10 cellular contexts compared by ENCODE assay signal in genomic region chr4:145808848-145809512, GRCh38.
A peak's percentile ranks its signal among the peaks of the same experiment; 100 is the strongest.
DNase-seq lines count a peak whose midpoint lies in the region; ATAC-seq and TF ChIP-seq lines count a peak whose summit lies in the region.
"Had no signal": no experiment of that assay in that cellular context is flagged by ENCODE, and none has a peak within 500 bp of the region (broad histone marks: within the 10 kb centered on the region; RNA-seq: fewer than 3 reads in every experiment).

No MANE protein-coding gene starts in this region.

- CTCF ChIA-PET in activated CD4-positive, alpha-beta memory T cell treated with anti-CD3 and anti-CD28 coated beads, Interleukin-2, amount 10 ng/mL, durations not matched to agents 7 days and 5 days (lab: Charles Lee) = no interaction called here
- CTCF ChIA-PET in CD8-positive, alpha-beta T cell (lab: Charles Lee) = no interaction called here

- peaks cover 8% of the 10 kb centered on the region for H3K9me3 ChIP-seq in psoas muscle
- H3K9me3 ChIP-seq in CD8-positive, alpha-beta T cell (ENCODE audit: low read length) = no peaks in the 10 kb centered on the region
- H3K9me3 ChIP-seq: pancreas, Peyer's patch had no signal

- H3K27me3 Mint-ChIP-seq in activated CD4-positive, alpha-beta T cell treated with anti-CD3 and anti-CD28 coated beads, Interleukin-2, amount 10 ng/mL, durations not matched to agents 24 days and 14 days = no peaks in the 10 kb centered on the region
- no peaks in the 10 kb centered on the region for H3K27me3 Mint-ChIP-seq in activated CD4-positive, alpha-beta memory T cell treated with anti-CD3 and anti-CD28 coated beads, Interleukin-2, amount 10 ng/mL, durations not matched to agents 7 days and 5 days
- H3K27me3 Mint-ChIP-seq in CD8-positive, alpha-beta T cell (ENCODE audit: low read depth) = no peaks in the 10 kb centered on the region

- H3K27me3 ChIP-seq in psoas muscle (ENCODE audit: insufficient read depth in 3 of 3, low read length in 2 of 3) = no peaks in the 10 kb centered on the region
- H3K27me3 ChIP-seq in CD8-positive, alpha-beta T cell (ENCODE audit: insufficient read depth, low read length) = no peaks in the 10 kb centered on the region
- H3K27me3 ChIP-seq: pancreas, Peyer's patch had no signal

- H3K4me1 Mint-ChIP-seq in activated CD4-positive, alpha-beta T cell treated with anti-CD3 and anti-CD28 coated beads, Interleukin-2, amount 10 ng/mL, durations not matched to agents 24 days and 14 days = peaks cover 45% of the 10 kb centered on the region
- H3K4me1 Mint-ChIP-seq in activated CD4-positive, alpha-beta memory T cell treated with anti-CD3 and anti-CD28 coated beads, Interleukin-2, amount 10 ng/mL, durations not matched to agents 7 days and 5 days = peaks cover 33% of the 10 kb centered on the region
- H3K4me1 Mint-ChIP-seq in CD8-positive, alpha-beta T cell (ENCODE audit: low read depth) = peaks cover 7% of the 10 kb centered on the region

- H3K27ac Mint-ChIP-seq in activated CD4-positive, alpha-beta T cell treated with anti-CD3 and anti-CD28 coated beads, Interleukin-2, amount 10 ng/mL, durations not matched to agents 24 days and 14 days = peak overlapping the region; percentile 95
- H3K27ac Mint-ChIP-seq in activated CD4-positive, alpha-beta memory T cell treated with anti-CD3 and anti-CD28 coated beads, Interleukin-2, amount 10 ng/mL, durations not matched to agents 7 days and 5 days = peak overlapping the region; percentile 50
- H3K27ac Mint-ChIP-seq in CD8-positive, alpha-beta T cell = no peak overlapping the region

- TF ChIP-seq CTCF in psoas muscle (IDR thresholded peaks at IDR 0.05) = no peak
- TF ChIP-seq CTCF in CD8-positive, alpha-beta T cell (IDR thresholded peaks at IDR 0.05) = no peak

- 79 to 90% (median 81%) methylated on average over 3 of the region's 3 CpGs for WGBS in psoas muscle, 3 donors

- intact Hi-C loops in activated CD4-positive, alpha-beta T cell treated with anti-CD3 and anti-CD28 coated beads, Interleukin-2, amount 10 ng/mL, durations not matched to agents 24 days and 14 days (cut with micrococcal nuclease) = loop anchor here (1.0 to 10.0 kb wide), 10 partner anchors 20 to 646 kb away; partner anchors contain the start of genes MMAA, SMAD1 and ZNF827
- intact Hi-C loops in psoas muscle (cut with DNase I) = loop anchor here in 1 of 2 donors (10.0 kb wide), 1 partner anchor 184 kb away; no protein-coding TSS in a partner anchor
- intact Hi-C loops in CD8-positive, alpha-beta T cell (cut with DNase I, micrococcal nuclease) = no loop called here

- peaks cover 62% of the 10 kb centered on the region for H3K36me3 Mint-ChIP-seq in activated CD4-positive, alpha-beta T cell treated with anti-CD3 and anti-CD28 coated beads, Interleukin-2, amount 10 ng/mL, durations not matched to agents 24 days and 14 days (ENCODE audit: low read depth)
- peaks cover 42% of the 10 kb centered on the region for H3K36me3 Mint-ChIP-seq in activated CD4-positive, alpha-beta memory T cell treated with anti-CD3 and anti-CD28 coated beads, Interleukin-2, amount 10 ng/mL, durations not matched to agents 7 days and 5 days (ENCODE audit: low read depth)
- H3K36me3 Mint-ChIP-seq in CD8-positive, alpha-beta T cell = peaks cover 62% of the 10 kb centered on the region

- no peak for DNase-seq in activated CD4-positive, alpha-beta T cell treated with anti-CD3 and anti-CD28 coated beads, Interleukin-2, amount 10 ng/mL, durations not matched to agents 24 days and 14 days
- DNase-seq in activated CD4-positive, alpha-beta T cell treated with anti-CD3 and anti-CD28 coated beads for 4 hours = no peak
- no peak for DNase-seq in activated CD4-positive, alpha-beta memory T cell treated with anti-CD3 and anti-CD28 coated beads, Interleukin-2, amount 10 ng/mL, durations not matched to agents 7 days and 5 days
- DNase-seq in psoas muscle (no peak), NCI-H1436 (lab: John Stamatoyannopoulos, UW) (no peak)
- no peak for DNase-seq in CD8-positive, alpha-beta T cell
- no peak for DNase-seq in stimulated activated CD4-positive, alpha-beta T cell treated with anti-CD3 and anti-CD28 coated beads, Interleukin-2, amount 100 ng/mL, for 48 hours

- H3K4me3 ChIP-seq in psoas muscle = no peak overlapping the region
- H3K4me3 ChIP-seq in CD8-positive, alpha-beta T cell (ENCODE audit: low read depth, low read length) = no peak overlapping the region
- H3K4me3 ChIP-seq: pancreas, Peyer's patch had no signal

- no peaks in the 10 kb centered on the region for H3K36me3 ChIP-seq in psoas muscle (ENCODE audit: insufficient read depth in 1 of 2, low read depth in 1 of 2)
- H3K36me3 ChIP-seq in CD8-positive, alpha-beta T cell (ENCODE audit: insufficient read depth, low read length) = no peaks in the 10 kb centered on the region
- H3K36me3 ChIP-seq: pancreas had no signal

- H3K4me3 Mint-ChIP-seq in activated CD4-positive, alpha-beta T cell treated with anti-CD3 and anti-CD28 coated beads, Interleukin-2, amount 10 ng/mL, durations not matched to agents 24 days and 14 days = peak overlapping the region; percentile 51
- no peak overlapping the region for H3K4me3 Mint-ChIP-seq in activated CD4-positive, alpha-beta memory T cell treated with anti-CD3 and anti-CD28 coated beads, Interleukin-2, amount 10 ng/mL, durations not matched to agents 7 days and 5 days
- no peak overlapping the region for H3K4me3 Mint-ChIP-seq in CD8-positive, alpha-beta T cell

- peak overlapping the region; percentile 62 for H3K27ac ChIP-seq in psoas muscle
- H3K27ac ChIP-seq in CD8-positive, alpha-beta T cell (ENCODE audit: low read depth, low read length) = no peak overlapping the region

- ATAC-seq in HG02759 (IDR thresholded peaks at IDR 0.05; ENCODE audit: unreplicated experiment) (peak; percentile 24), psoas muscle (no peak)
- no peak for ATAC-seq in CD8-positive, alpha-beta T cell

- POLR2A ChIA-PET in activated CD4-positive, alpha-beta memory T cell treated with anti-CD3 and anti-CD28 coated beads, Interleukin-2, amount 10 ng/mL, durations not matched to agents 7 days and 5 days (lab: Charles Lee) = interaction anchor here (0.7 to 1.4 kb wide), 4 partner anchors 12 to 189 kb away, joined by 3 to 4 read pairs (median 3); no protein-coding TSS in a partner anchor
- POLR2A ChIA-PET in CD8-positive, alpha-beta T cell (lab: Charles Lee) = no interaction called here

- H3K4me1 ChIP-seq in psoas muscle = peaks cover 27% of the 10 kb centered on the region
- H3K4me1 ChIP-seq in CD8-positive, alpha-beta T cell (ENCODE audit: insufficient read depth, low read length) = no peaks in the 10 kb centered on the region
- H3K4me1 ChIP-seq: pancreas had no signal

- peaks cover 14% of the 10 kb centered on the region for H3K9me3 Mint-ChIP-seq in activated CD4-positive, alpha-beta T cell treated with anti-CD3 and anti-CD28 coated beads, Interleukin-2, amount 10 ng/mL, durations not matched to agents 24 days and 14 days
- H3K9me3 Mint-ChIP-seq in activated CD4-positive, alpha-beta memory T cell treated with anti-CD3 and anti-CD28 coated beads, Interleukin-2, amount 10 ng/mL, durations not matched to agents 7 days and 5 days = peaks cover 12% of the 10 kb centered on the region
- peaks cover 8% of the 10 kb centered on the region for H3K9me3 Mint-ChIP-seq in CD8-positive, alpha-beta T cell
